16 cellular contexts compared by ENCODE assay signal in genomic region chr20:52306477-52306876, GRCh38.
DNase-seq lines count a peak whose midpoint lies in the region; ATAC-seq lines count a peak whose summit lies in the region.
"Had no signal": no experiment of that assay in that cellular context is flagged by ENCODE, and none has a peak within 500 bp of the region (broad histone marks: within the 10 kb centered on the region; RNA-seq: fewer than 3 reads in every experiment).

No MANE protein-coding gene starts in this region.

- peaks cover 62% of the 10 kb centered on the region for H3K4me1 Mint-ChIP-seq in activated T-cell treated with anti-CD3 and anti-CD28 coated beads, Interleukin-2, amount 50 U/mL, for 72 hours (ENCODE audit: low read depth)
- H3K4me1 Mint-ChIP-seq in activated T-helper 17 cell treated with anti-CD3 and anti-CD28 coated beads, Interleukin-2, amount 50 U/mL, for 72 hours, result peaks cover 20% of the 10 kb centered on the region
- H3K4me1 Mint-ChIP-seq in activated naive CD8-positive, alpha-beta T cell treated with anti-CD3 and anti-CD28 coated beads, Interleukin-2, amount 50 U/mL, for 24 hours, result peaks cover 51% of the 10 kb centered on the region

- no peak overlapping the region for H3K27ac ChIP-seq in BLaER1 treated with 17β-estradiol and CSF1 and Interleukin-3, amounts not matched to agents 10 nM and 100 nM

- H3K9ac ChIP-seq in BLaER1 treated with 17β-estradiol and CSF1 and Interleukin-3, amounts not matched to agents 10 nM and 100 nM, result no peak overlapping the region

- no peaks in the 10 kb centered on the region for H3K9me3 ChIP-seq in BLaER1 treated with 17β-estradiol and CSF1 and Interleukin-3, amounts not matched to agents 10 nM and 100 nM (replicated peaks in 1 of 11)
- H3K9me3 ChIP-seq: BE2C had no signal

- no peaks in the 10 kb centered on the region for H3K27me3 ChIP-seq in BLaER1 treated with 17β-estradiol and CSF1 and Interleukin-3, amounts not matched to agents 10 nM and 100 nM
- H3K27me3 ChIP-seq: BE2C had no signal

- no peaks in the 10 kb centered on the region for H3K36me3 Mint-ChIP-seq in activated T-cell treated with anti-CD3 and anti-CD28 coated beads, Interleukin-2, amount 50 U/mL, for 72 hours (ENCODE audit: insufficient read depth in 2 of 2)
- H3K36me3 Mint-ChIP-seq in activated T-helper 17 cell treated with anti-CD3 and anti-CD28 coated beads, Interleukin-2, amount 50 U/mL, for 72 hours (ENCODE audit: low read depth), result no peaks in the 10 kb centered on the region
- no peaks in the 10 kb centered on the region for H3K36me3 Mint-ChIP-seq in activated naive CD8-positive, alpha-beta T cell treated with anti-CD3 and anti-CD28 coated beads, Interleukin-2, amount 50 U/mL, for 24 hours (ENCODE audit: low read depth)
- H3K36me3 Mint-ChIP-seq: CD14-positive monocyte; CD4-positive, alpha-beta memory T cell had no signal

- no peaks in the 10 kb centered on the region for H3K9me3 Mint-ChIP-seq in activated T-cell treated with anti-CD3 and anti-CD28 coated beads, Interleukin-2, amount 50 U/mL, for 72 hours
- H3K9me3 Mint-ChIP-seq in activated T-helper 17 cell treated with anti-CD3 and anti-CD28 coated beads, Interleukin-2, amount 50 U/mL, for 72 hours, result no peaks in the 10 kb centered on the region
- H3K9me3 Mint-ChIP-seq in activated naive CD8-positive, alpha-beta T cell treated with anti-CD3 and anti-CD28 coated beads, Interleukin-2, amount 50 U/mL, for 24 hours, result no peaks in the 10 kb centered on the region
- H3K9me3 Mint-ChIP-seq: H9 had no signal

- DNase-seq in activated T-cell treated with anti-CD3 and anti-CD28 coated beads, Interleukin-2, amount 50 U/mL, for 72 hours, result no peak
- no peak for DNase-seq in activated T-cell treated with anti-CD3 and anti-CD28 coated beads, Interleukin-2, amount 50 U/mL, for 1 hour
- DNase-seq in activated naive CD8-positive, alpha-beta T cell treated with anti-CD3 and anti-CD28 coated beads, Interleukin-2, amount 50 U/mL, for 24 hours, result no peak
- DNase-seq in amygdala (lab: John Stamatoyannopoulos, UW) (no peak), GDM1 (lab: John Stamatoyannopoulos, UW) (no peak)
- DNase-seq: ACHN, BE2C, DMS153, DMS79, GF-D8, H9, IMR-90 had no signal

- H4K20me1 ChIP-seq in BLaER1 treated with 17β-estradiol and CSF1 and Interleukin-3, amounts not matched to agents 10 nM and 100 nM, result no peaks in the 10 kb centered on the region

- peaks cover 18 to 43% (median 33%) of the 10 kb centered on the region in 10 experiments for H3K4me1 ChIP-seq in BLaER1 treated with 17β-estradiol and CSF1 and Interleukin-3, amounts not matched to agents 10 nM and 100 nM

- H3K27me3 Mint-ChIP-seq in activated T-cell treated with anti-CD3 and anti-CD28 coated beads, Interleukin-2, amount 50 U/mL, for 72 hours (ENCODE audit: low read depth), result no peaks in the 10 kb centered on the region
- no peaks in the 10 kb centered on the region for H3K27me3 Mint-ChIP-seq in activated T-helper 17 cell treated with anti-CD3 and anti-CD28 coated beads, Interleukin-2, amount 50 U/mL, for 72 hours
- no peaks in the 10 kb centered on the region for H3K27me3 Mint-ChIP-seq in activated naive CD8-positive, alpha-beta T cell treated with anti-CD3 and anti-CD28 coated beads, Interleukin-2, amount 50 U/mL, for 24 hours

- H3K4me3 Mint-ChIP-seq in activated T-cell treated with anti-CD3 and anti-CD28 coated beads, Interleukin-2, amount 50 U/mL, for 72 hours, result peak overlapping the region; percentile 57 to 70
- H3K4me3 Mint-ChIP-seq in activated T-helper 17 cell treated with anti-CD3 and anti-CD28 coated beads, Interleukin-2, amount 50 U/mL, for 72 hours, result peak overlapping the region; percentile 29
- H3K4me3 Mint-ChIP-seq in activated naive CD8-positive, alpha-beta T cell treated with anti-CD3 and anti-CD28 coated beads, Interleukin-2, amount 50 U/mL, for 24 hours, result peak overlapping the region; percentile 27
- H3K4me3 Mint-ChIP-seq: CD14-positive monocyte, H9 had no signal

- no peak for ATAC-seq in activated T-cell treated with anti-CD3 and anti-CD28 coated beads, Interleukin-2, amount 50 U/mL, for 72 hours (replicated peaks in 1 of 2)
- ATAC-seq in activated T-helper 17 cell treated with anti-CD3 and anti-CD28 coated beads, Interleukin-2, amount 50 U/mL, for 72 hours (replicated peaks), result no peak
- ATAC-seq in activated naive CD8-positive, alpha-beta T cell treated with anti-CD3 and anti-CD28 coated beads, Interleukin-2, amount 50 U/mL, for 24 hours, result no peak

- H3K4me2 ChIP-seq in BLaER1 treated with 17β-estradiol and CSF1 and Interleukin-3, amounts not matched to agents 10 nM and 100 nM, result peak overlapping the region in 10 of 11 experiments; percentile 18 to 65 (median 36); a peak in 19 of 22 replicates

- no peak overlapping the region for H3K27ac Mint-ChIP-seq in activated T-cell treated with anti-CD3 and anti-CD28 coated beads, Interleukin-2, amount 50 U/mL, for 72 hours
- H3K27ac Mint-ChIP-seq in activated T-helper 17 cell treated with anti-CD3 and anti-CD28 coated beads, Interleukin-2, amount 50 U/mL, for 72 hours, result peak overlapping the region; percentile 24
- peak overlapping the region; percentile 44 for H3K27ac Mint-ChIP-seq in activated naive CD8-positive, alpha-beta T cell treated with anti-CD3 and anti-CD28 coated beads, Interleukin-2, amount 50 U/mL, for 24 hours
- H3K27ac Mint-ChIP-seq: H9 had no signal

- H3K36me3 ChIP-seq in BLaER1 treated with 17β-estradiol and CSF1 and Interleukin-3, amounts not matched to agents 10 nM and 100 nM, result no peaks in the 10 kb centered on the region
- H3K36me3 ChIP-seq: BE2C had no signal

- no peak overlapping the region for H3K4me3 ChIP-seq in BLaER1 treated with 17β-estradiol and CSF1 and Interleukin-3, amounts not matched to agents 10 nM and 100 nM
